Comparison of ENCODE assay signal across 16 cellular contexts in the genomic region with DNA sequence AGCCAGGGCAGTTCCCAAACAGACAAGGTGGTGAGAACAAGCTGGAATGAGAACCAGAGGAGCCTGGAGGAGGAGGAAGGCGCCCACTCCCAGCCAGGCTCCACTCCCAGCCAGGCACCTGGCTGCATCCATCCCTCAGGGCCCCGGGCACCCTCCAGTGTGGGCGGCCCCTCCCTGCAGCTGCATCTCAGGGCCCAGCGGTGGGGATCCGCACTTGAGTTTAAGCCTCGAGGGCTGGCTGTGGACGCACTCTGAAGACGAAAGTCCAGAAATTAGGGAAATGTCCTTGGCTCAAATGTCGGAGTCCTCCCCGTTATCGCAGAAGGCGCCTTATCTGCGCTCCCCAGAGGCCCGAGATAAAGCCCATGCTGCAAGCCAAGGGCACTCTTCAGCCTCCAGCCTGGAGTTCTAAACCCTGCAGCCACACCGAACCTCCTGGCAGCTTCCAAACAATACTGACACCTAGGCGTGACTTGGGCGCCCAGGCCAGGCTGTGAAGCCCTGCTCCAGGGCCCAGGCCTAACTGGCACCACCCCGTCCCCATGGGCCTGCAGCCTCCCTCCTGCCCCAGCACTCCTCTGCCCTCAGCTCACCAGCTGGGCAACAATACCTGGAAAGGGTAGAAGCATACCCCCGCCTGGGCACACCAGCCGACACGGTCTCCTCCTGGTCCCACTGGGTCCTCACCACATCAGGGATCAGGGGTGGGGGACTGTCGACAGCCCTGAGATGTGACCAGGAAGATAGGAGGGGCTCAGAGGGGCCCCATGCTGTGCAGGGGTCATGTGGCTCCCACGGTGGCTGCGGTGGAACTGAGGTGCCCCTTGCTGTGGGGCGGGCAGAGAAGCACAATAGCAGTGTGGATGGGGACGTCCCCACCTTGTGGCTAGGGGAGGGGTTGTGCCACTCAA.
DNase-seq lines count a peak whose midpoint lies in the region; ATAC-seq and TF ChIP-seq lines count a peak whose summit lies in the region.
"Had no signal": no experiment of that assay in that cellular context is flagged by ENCODE, and none has a peak within 500 bp of the region (broad histone marks: within the 10 kb centered on the region; RNA-seq: fewer than 3 reads in every experiment).

No MANE protein-coding gene starts in this region.

- H3K36me3 ChIP-seq in H7 (replicated peaks; ENCODE audit: control insufficient read depth, insufficient read depth, low read length), result no peaks in the 10 kb centered on the region
- no peaks in the 10 kb centered on the region for H3K36me3 ChIP-seq in heart left ventricle
- H3K36me3 ChIP-seq in breast epithelium, result no peaks in the 10 kb centered on the region
- H3K36me3 ChIP-seq: gastrocnemius medialis, neural progenitor cell, SJCRH30 had no signal

- CTCF ChIA-PET in activated CD8-positive, alpha-beta T cell treated with anti-CD3 and anti-CD28 coated beads, Interleukin-2, amount 10 ng/mL, durations not matched to agents 7 days and 5 days (lab: Charles Lee), result no interaction called here

- no peak overlapping the region for H3K4me3 ChIP-seq in H7 (ENCODE audit: insufficient read depth, low read depth, low read length)
- H3K4me3 ChIP-seq in heart left ventricle, result no peak overlapping the region
- H3K4me3 ChIP-seq in breast epithelium, result no peak overlapping the region
- H3K4me3 ChIP-seq: gastrocnemius medialis, neural progenitor cell, SJCRH30 had no signal

- no peaks in the 10 kb centered on the region for H3K27me3 ChIP-seq in H7 (ENCODE audit: control insufficient read depth, insufficient read depth, low read length)
- H3K27me3 ChIP-seq in heart left ventricle, result peaks cover 0 to 9% (median 0%) of the 10 kb centered on the region in 9 donors
- no peaks in the 10 kb centered on the region for H3K27me3 ChIP-seq in breast epithelium
- H3K27me3 ChIP-seq: gastrocnemius medialis, neural progenitor cell had no signal

- ATAC-seq in heart left ventricle (peak in 3 of 4 donors; percentile 37 to 69 (median 65)), HG03354 (IDR thresholded peaks at IDR 0.05; ENCODE audit: poor library complexity, severe bottlenecking, unreplicated experiment) (no peak)
- ATAC-seq in activated CD8-positive, alpha-beta T cell treated with anti-CD3 and anti-CD28 coated beads, Interleukin-2, amount 10 ng/mL, durations not matched to agents 7 days and 5 days, result no peak
- ATAC-seq: gastrocnemius medialis had no signal

- peaks cover 0 to 12% (median 4%) of the 10 kb centered on the region in 12 donors for H3K4me1 ChIP-seq in heart left ventricle
- peaks cover 0 to 2% of the 10 kb centered on the region in 2 donors for H3K4me1 ChIP-seq in breast epithelium
- H3K4me1 ChIP-seq: gastrocnemius medialis, neural progenitor cell, SJCRH30 had no signal

- 42 to 59% (median 47%) methylated on average over 22 to 26 of the region's 26 CpGs for WGBS in heart left ventricle, 4 donors

- H3K9me3 Mint-ChIP-seq in activated CD8-positive, alpha-beta T cell treated with anti-CD3 and anti-CD28 coated beads, Interleukin-2, amount 10 ng/mL, durations not matched to agents 7 days and 5 days (ENCODE audit: insufficient read depth), result no peaks in the 10 kb centered on the region
- H3K9me3 Mint-ChIP-seq: immature natural killer cell; neural progenitor cell; T-helper 2 cell treated with Interferon-gamma antibody and Interleukin-4, amounts not matched to agents 5 μg/mL and 100 μg/mL, for 36 hours had no signal

- H3K27ac ChIP-seq in heart left ventricle (no peak overlapping the region), breast epithelium (no peak overlapping the region)
- H3K27ac ChIP-seq: gastrocnemius medialis, neural progenitor cell, SJCRH30 had no signal

- TF ChIP-seq CTCF in heart left ventricle (IDR thresholded peaks at IDR 0.05), result no peak
- no peak for TF ChIP-seq CTCF in breast epithelium (IDR thresholded peaks at IDR 0.05)

- intact Hi-C loops in heart left ventricle (cut with DNase I), result loop anchor here in 1 of 10 donors (10.0 kb wide), 1 partner anchor 59 kb away; no protein-coding TSS in a partner anchor
- intact Hi-C loops in posterior vena cava (cut with DNase I), result no loop called here
- intact Hi-C loops in breast epithelium (cut with DNase I; ENCODE audit: low total_unique reads), result no loop called here

- H3K36me3 Mint-ChIP-seq in activated CD8-positive, alpha-beta T cell treated with anti-CD3 and anti-CD28 coated beads, Interleukin-2, amount 10 ng/mL, durations not matched to agents 7 days and 5 days (ENCODE audit: low read depth), result no peaks in the 10 kb centered on the region
- H3K36me3 Mint-ChIP-seq: immature natural killer cell, neural progenitor cell had no signal

- H3K4me3 Mint-ChIP-seq in activated CD8-positive, alpha-beta T cell treated with anti-CD3 and anti-CD28 coated beads, Interleukin-2, amount 10 ng/mL, durations not matched to agents 7 days and 5 days, result no peak overlapping the region
- H3K4me3 Mint-ChIP-seq: immature natural killer cell; neural progenitor cell; T-helper 2 cell treated with Interferon-gamma antibody and Interleukin-4, amounts not matched to agents 5 μg/mL and 100 μg/mL, for 36 hours had no signal

- H3K9me3 ChIP-seq in heart left ventricle, result no peaks in the 10 kb centered on the region
- H3K9me3 ChIP-seq in breast epithelium, result no peaks in the 10 kb centered on the region
- H3K9me3 ChIP-seq: gastrocnemius medialis, SJCRH30 had no signal

- no peak for TF ChIP-seq POLR2A in heart left ventricle (IDR thresholded peaks at IDR 0.05)
- TF ChIP-seq POLR2A in breast epithelium (IDR thresholded peaks at IDR 0.05), result no peak

- DNase-seq in H7 (peak; percentile 54), OCI-M1 (lab: John Stamatoyannopoulos, UW) (peak; percentile 74), heart left ventricle (peak in 1 of 5 donors; percentile 36), posterior vena cava (ENCODE audit: low spot score) (peak; percentile 64), NCI-H1105 treated with DMSO at 0.1 percent for 48 hours (lab: John Stamatoyannopoulos, UW) (no peak), breast epithelium (ENCODE audit: low spot score in 2 of 2) (no peak)
- DNase-seq in activated CD8-positive, alpha-beta T cell treated with anti-CD3 and anti-CD28 coated beads, Interleukin-2, amount 10 ng/mL, durations not matched to agents 7 days and 5 days, result no peak
- DNase-seq: activated CD4-positive, alpha-beta T cell treated with anti-CD3 and anti-CD28 coated beads for 48 hours; activated CD8-positive, alpha-beta memory T cell treated with anti-CD3 and anti-CD28 coated beads, Interleukin-2, amount 50 U/mL, for 48 hours; activated naive CD4-positive, alpha-beta T cell; immature natural killer cell had no signal

- no peak overlapping the region for H3K27ac Mint-ChIP-seq in activated CD8-positive, alpha-beta T cell treated with anti-CD3 and anti-CD28 coated beads, Interleukin-2, amount 10 ng/mL, durations not matched to agents 7 days and 5 days
- H3K27ac Mint-ChIP-seq: immature natural killer cell; T-helper 2 cell treated with Interferon-gamma antibody and Interleukin-4, amounts not matched to agents 5 μg/mL and 100 μg/mL, for 36 hours had no signal

- POLR2A ChIA-PET in activated CD8-positive, alpha-beta T cell treated with anti-CD3 and anti-CD28 coated beads, Interleukin-2, amount 10 ng/mL, durations not matched to agents 7 days and 5 days (lab: Charles Lee), result no interaction called here

- no peaks in the 10 kb centered on the region for H3K27me3 Mint-ChIP-seq in activated CD8-positive, alpha-beta T cell treated with anti-CD3 and anti-CD28 coated beads, Interleukin-2, amount 10 ng/mL, durations not matched to agents 7 days and 5 days (ENCODE audit: low read depth)

- H3K4me1 Mint-ChIP-seq in activated CD8-positive, alpha-beta T cell treated with anti-CD3 and anti-CD28 coated beads, Interleukin-2, amount 10 ng/mL, durations not matched to agents 7 days and 5 days (ENCODE audit: low read depth), result no peaks in the 10 kb centered on the region
- H3K4me1 Mint-ChIP-seq: immature natural killer cell, neural progenitor cell had no signal

Comparison
In these comparisons a context has a peak if more than half of its experiments do, and no peak if none do; other contexts are left out.
1. DNase-seq: peak in H7 (single experiment), OCI-M1 (single experiment) and posterior vena cava (single experiment); none in NCI-H1105 treated with DMSO at 0.1 percent for 48 hours (single experiment), activated CD8-positive, alpha-beta T cell treated with anti-CD3 and anti-CD28 coated beads, Interleukin-2, amount 10 ng/mL, durations not matched to agents 7 days and 5 days (single experiment) and breast epithelium (0 of 2).
2. ATAC-seq: peak in heart left ventricle (3 of 4); none in activated CD8-positive, alpha-beta T cell treated with anti-CD3 and anti-CD28 coated beads, Interleukin-2, amount 10 ng/mL, durations not matched to agents 7 days and 5 days (single experiment) and HG03354 (single experiment).